ENCODE assay signal across 24 cellular contexts in the genomic region with DNA sequence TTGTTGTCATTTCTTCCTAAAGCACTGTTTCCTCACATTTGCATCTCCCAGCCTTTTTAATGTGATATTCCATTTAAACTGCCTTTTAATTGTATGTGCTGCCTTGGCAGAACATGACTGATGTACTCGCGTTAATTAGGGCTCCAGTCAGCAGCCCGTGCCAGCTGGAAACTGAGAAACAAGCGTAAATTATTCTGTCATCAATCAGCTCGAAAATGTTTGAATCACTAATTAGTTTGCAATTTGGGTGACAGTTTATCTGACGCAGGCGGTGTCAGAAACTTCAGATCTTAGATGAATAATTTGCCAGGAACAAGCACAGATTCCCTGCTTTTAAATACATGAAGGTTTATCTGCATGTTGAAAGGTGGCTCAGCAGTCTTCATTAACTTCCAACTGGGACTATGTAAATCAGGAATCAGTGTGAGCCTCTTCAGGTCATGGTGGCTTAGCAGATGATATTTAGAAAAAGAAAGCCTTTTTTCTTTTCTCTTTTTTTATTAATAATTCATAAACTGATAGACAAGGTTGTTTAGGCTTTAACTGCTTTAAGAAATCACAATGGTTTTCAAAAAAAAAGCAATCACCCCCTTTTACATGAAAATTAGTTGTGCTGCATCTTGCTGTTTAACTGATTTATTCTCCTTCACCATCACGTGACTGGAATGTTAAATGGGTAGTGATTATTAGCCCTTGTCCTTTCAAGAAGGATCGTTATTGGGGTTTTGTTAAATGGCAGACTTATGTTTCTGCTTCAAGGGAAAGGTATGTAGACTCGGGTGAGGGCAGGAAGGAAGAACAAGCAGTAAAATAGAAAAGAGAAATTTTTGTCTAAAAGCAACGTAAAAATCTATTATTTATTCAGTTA.
DNase-seq lines count a peak whose midpoint lies in the region; ATAC-seq and TF ChIP-seq lines count a peak whose summit lies in the region.
"Had no signal": no experiment of that assay in that cellular context is flagged by ENCODE, and none has a peak within 500 bp of the region (broad histone marks: within the 10 kb centered on the region; RNA-seq: fewer than 3 reads in every experiment).

No MANE protein-coding gene starts in this region.

- H3K27ac Mint-ChIP-seq in chondrocyte (ENCODE audit: unreplicated experiment): no peak overlapping the region
- H3K27ac Mint-ChIP-seq: activated CD4-positive, alpha-beta memory T cell treated with anti-CD3 and anti-CD28 coated beads for 36 hours; activated naive CD4-positive, alpha-beta T cell treated with anti-CD3 and anti-CD28 coated beads for 36 hours; CD14-positive monocyte; naive thymus-derived CD4-positive, alpha-beta T cell; stimulated activated memory B cell treated with anti-CD40 and anti-IgM and Interleukin-4, amounts not matched to agents 10 μg/mL and 1 μg/mL and 100 μg/mL, for 72 hours; T-helper 2 cell treated with Interferon-gamma antibody and Interleukin-4, amounts not matched to agents 5 μg/mL and 100 μg/mL, for 36 hours had no signal

- DNase-seq in DMS 273 (lab: John Stamatoyannopoulos, UW; ENCODE audit: unreplicated experiment) (peak; percentile 46), NCI-H1417 (lab: John Stamatoyannopoulos, UW) (peak in 2 of 3 experiments; percentile 68 to 94), PC-9 (no peak), left kidney (ENCODE audit: low read depth, low spot score) (peak; percentile 23), SIG-M5 treated with dmso at 0.1 percent for 504 hours (lab: John Stamatoyannopoulos, UW; ENCODE audit: unreplicated experiment) (no peak), activated gamma-delta T cell (lab: John Stamatoyannopoulos, UW) (no peak), chondrocyte (ENCODE audit: low spot score) (no peak)
- DNase-seq: ACHN; activated CD4-positive, alpha-beta memory T cell treated with anti-CD3 and anti-CD28 coated beads for 36 hours; activated naive CD4-positive, alpha-beta T cell treated with anti-CD3 and anti-CD28 coated beads for 36 hours; DMS53; foreskin keratinocyte; mesenchymal stem cell; naive thymus-derived CD4-positive, alpha-beta T cell; NCI-H1092 treated with DMSO at 0.1 percent for 48 hours; testis; WERI-Rb-1 had no signal

- no peaks in the 10 kb centered on the region for H3K4me1 ChIP-seq in PC-9 (replicated peaks; ENCODE audit: insufficient read depth)
- H3K4me1 ChIP-seq: foreskin keratinocyte, testis had no signal

- H3K27me3 Mint-ChIP-seq in chondrocyte (ENCODE audit: low read depth): no peaks in the 10 kb centered on the region
- H3K27me3 Mint-ChIP-seq: stimulated activated memory B cell treated with anti-CD40 and anti-IgM and Interleukin-4, amounts not matched to agents 10 μg/mL and 1 μg/mL and 100 μg/mL, for 72 hours had no signal

- intact Hi-C loops in PC-9 (cut with micrococcal nuclease; ENCODE audit: unreplicated experiment): no loop called here

- POLR2A ChIA-PET in PC-9 (lab: Charles Lee; ENCODE audit: unreplicated experiment): no interaction called here

- TF ChIP-seq CTCF in PC-9 (conservative IDR thresholded peaks at IDR 0.05) (no peak), chondrocyte (IDR thresholded peaks at IDR 0.05) (no peak)

- H3K9me3 Mint-ChIP-seq in chondrocyte (ENCODE audit: low read depth): no peaks in the 10 kb centered on the region
- H3K9me3 Mint-ChIP-seq: activated CD4-positive, alpha-beta memory T cell treated with anti-CD3 and anti-CD28 coated beads for 36 hours; activated naive CD4-positive, alpha-beta T cell treated with anti-CD3 and anti-CD28 coated beads for 36 hours; naive thymus-derived CD4-positive, alpha-beta T cell; stimulated activated memory B cell treated with anti-CD40 and anti-IgM and Interleukin-4, amounts not matched to agents 10 μg/mL and 1 μg/mL and 100 μg/mL, for 72 hours; T-helper 2 cell treated with Interferon-gamma antibody and Interleukin-4, amounts not matched to agents 5 μg/mL and 100 μg/mL, for 36 hours had no signal

- no peaks in the 10 kb centered on the region for H3K9me2 ChIP-seq in PC-9 (ENCODE audit: insufficient read depth)

- H3K9me3 ChIP-seq in PC-9 (ENCODE audit: insufficient read depth, low read depth): no peaks in the 10 kb centered on the region
- H3K9me3 ChIP-seq: testis had no signal

- no peak overlapping the region for H3K4me2 ChIP-seq in PC-9

- no peak overlapping the region for H3K27ac ChIP-seq in PC-9
- H3K27ac ChIP-seq: dorsolateral prefrontal cortex, foreskin keratinocyte, RWPE1, testis, WERI-Rb-1 had no signal

- H3K36me3 Mint-ChIP-seq in chondrocyte (ENCODE audit: low read depth): no peaks in the 10 kb centered on the region
- H3K36me3 Mint-ChIP-seq: activated CD4-positive, alpha-beta memory T cell treated with anti-CD3 and anti-CD28 coated beads for 36 hours; CD14-positive monocyte; naive thymus-derived CD4-positive, alpha-beta T cell; stimulated activated memory B cell treated with anti-CD40 and anti-IgM and Interleukin-4, amounts not matched to agents 10 μg/mL and 1 μg/mL and 100 μg/mL, for 72 hours had no signal

- H4K20me1 ChIP-seq in PC-9 (ENCODE audit: insufficient read depth): no peaks in the 10 kb centered on the region

- H3K4me3 ChIP-seq in PC-9: no peak overlapping the region
- H3K4me3 ChIP-seq: dorsolateral prefrontal cortex, testis had no signal

- 0 out of 2 replicates have a peak overlapping the region, but pooled peaks have one; percentile 17 for H2AFZ ChIP-seq in PC-9

- no peak for ATAC-seq in GM19328 (IDR thresholded peaks at IDR 0.05; ENCODE audit: unreplicated experiment)
- ATAC-seq: foreskin keratinocyte; naive thymus-derived CD4-positive, alpha-beta T cell; SK-N-SH treated with all-trans-retinoic acid at 6 μM for 48 hours; stimulated activated memory B cell treated with anti-CD40 and anti-IgM and Interleukin-4, amounts not matched to agents 10 μg/mL and 1 μg/mL and 100 μg/mL, for 72 hours had no signal

- no peaks in the 10 kb centered on the region for H3K79me2 ChIP-seq in PC-9 (ENCODE audit: low read depth)

- BruUV-seq in PC-9 (replicated peaks; lab: Mats Ljungman, UMichigan): no TSS peak

- no peaks in the 10 kb centered on the region for H3K4me1 Mint-ChIP-seq in chondrocyte (ENCODE audit: low read depth)
- H3K4me1 Mint-ChIP-seq: naive thymus-derived CD4-positive, alpha-beta T cell; stimulated activated memory B cell treated with anti-CD40 and anti-IgM and Interleukin-4, amounts not matched to agents 10 μg/mL and 1 μg/mL and 100 μg/mL, for 72 hours had no signal

- H3K4me3 Mint-ChIP-seq in chondrocyte (ENCODE audit: unreplicated experiment): no peak overlapping the region
- H3K4me3 Mint-ChIP-seq: activated CD4-positive, alpha-beta memory T cell treated with anti-CD3 and anti-CD28 coated beads for 36 hours; activated naive CD4-positive, alpha-beta T cell treated with anti-CD3 and anti-CD28 coated beads for 36 hours; CD14-positive monocyte; naive thymus-derived CD4-positive, alpha-beta T cell; stimulated activated memory B cell treated with anti-CD40 and anti-IgM and Interleukin-4, amounts not matched to agents 10 μg/mL and 1 μg/mL and 100 μg/mL, for 72 hours; T-helper 2 cell treated with Interferon-gamma antibody and Interleukin-4, amounts not matched to agents 5 μg/mL and 100 μg/mL, for 36 hours had no signal

- no peaks in the 10 kb centered on the region for H3F3A ChIP-seq in PC-9 (ENCODE audit: insufficient read depth, low read depth)

- no peaks in the 10 kb centered on the region for H3K36me3 ChIP-seq in PC-9 (ENCODE audit: low read depth)
- H3K36me3 ChIP-seq: WERI-Rb-1 had no signal

- H3K27me3 ChIP-seq in PC-9 (ENCODE audit: insufficient read depth, low read depth): peaks cover 26% of the 10 kb centered on the region; the same call in 1 of the 2 replicates
- H3K27me3 ChIP-seq: dorsolateral prefrontal cortex, foreskin keratinocyte, testis had no signal

- CTCF ChIA-PET in PC-9 (lab: Charles Lee): no interaction called here

Comparison
In these comparisons a context has a peak if more than half of its experiments do, and no peak if none do; other contexts are left out.
1. DNase-seq: peak in DMS 273 (single experiment), NCI-H1417 (2 of 3) and left kidney (single experiment); none in PC-9 (0 of 2), SIG-M5 treated with dmso at 0.1 percent for 504 hours (single experiment), activated gamma-delta T cell (single experiment) and chondrocyte (single experiment).